14 cellular contexts compared by ENCODE assay signal in the genomic region with DNA sequence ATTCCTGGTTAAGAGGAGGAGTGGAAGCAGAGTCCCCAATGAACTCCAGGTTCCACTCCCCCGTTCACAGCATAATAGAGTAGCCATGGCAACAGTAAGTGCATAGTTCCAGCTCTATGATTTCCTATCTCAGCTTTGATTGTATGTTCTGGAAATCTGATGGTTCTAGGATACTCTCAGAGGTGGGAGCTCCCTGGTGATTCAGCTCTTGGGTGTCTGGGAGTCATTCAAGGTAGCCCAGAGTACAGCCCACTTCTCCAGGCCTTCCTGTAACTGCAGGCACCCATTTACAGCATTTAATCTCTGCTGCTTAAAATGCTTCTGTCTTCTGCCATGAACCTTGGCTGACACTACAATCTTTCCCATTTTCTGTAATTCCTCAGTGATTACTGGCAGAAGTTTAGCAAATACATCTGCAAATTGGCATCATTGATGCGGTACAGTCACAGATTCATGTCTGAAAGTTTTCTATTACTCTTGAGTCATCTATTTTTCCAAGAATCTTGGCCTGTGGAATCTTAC.
DNase-seq lines count a peak whose midpoint lies in the region; ATAC-seq and TF ChIP-seq lines count a peak whose summit lies in the region.
"Had no signal": no experiment of that assay in that cellular context is flagged by ENCODE, and none has a peak within 500 bp of the region (broad histone marks: within the 10 kb centered on the region; RNA-seq: fewer than 3 reads in every experiment).

No MANE protein-coding gene starts in this region.

- no peaks in the 10 kb centered on the region for H3K4me1 Mint-ChIP-seq in activated T-helper 1 cell treated with anti-CD3 and anti-CD28 coated beads, Interleukin-12 subunit alpha, Interleukin-12 subunit beta, Interleukin-2, Interleukin-4 antibody, amounts not matched to agents 30 ng/mL and 10 ng/mL and 1 ng/mL, durations not matched to agents 14 hours and 24 hours and 36 hours (ENCODE audit: low read depth)
- H3K4me1 Mint-ChIP-seq: stimulated activated naive CD8-positive, alpha-beta T cell treated with anti-CD3 and anti-CD28 coated beads, Interleukin-15, amount 100 ng/mL, for 72 hours had no signal

- no peaks in the 10 kb centered on the region for H3K27me3 Mint-ChIP-seq in activated T-helper 1 cell treated with anti-CD3 and anti-CD28 coated beads, Interleukin-12 subunit alpha, Interleukin-12 subunit beta, Interleukin-2, Interleukin-4 antibody, amounts not matched to agents 30 ng/mL and 10 ng/mL and 1 ng/mL, durations not matched to agents 14 hours and 24 hours and 36 hours (ENCODE audit: insufficient read depth)
- H3K27me3 Mint-ChIP-seq: stimulated activated naive CD8-positive, alpha-beta T cell treated with anti-CD3 and anti-CD28 coated beads, Interleukin-15, amount 100 ng/mL, for 72 hours had no signal

- peaks cover 4% of the 10 kb centered on the region for H3K9me3 Mint-ChIP-seq in activated T-helper 1 cell treated with anti-CD3 and anti-CD28 coated beads, Interleukin-12 subunit alpha, Interleukin-12 subunit beta, Interleukin-2, Interleukin-4 antibody, amounts not matched to agents 30 ng/mL and 10 ng/mL and 1 ng/mL, durations not matched to agents 14 hours and 24 hours and 36 hours

- H3K36me3 ChIP-seq in brain microvascular endothelial cell (replicated peaks): no peaks in the 10 kb centered on the region
- H3K36me3 ChIP-seq: BLaER1 treated with 17β-estradiol and CSF1 and Interleukin-3, amounts not matched to agents 10 nM and 100 nM had no signal

- in situ Hi-C loops in brain microvascular endothelial cell (cut with HindIII; ENCODE audit: low pct_ligation_motif_present, low sequenced_read_pairs): no loop called here

- TF ChIP-seq CTCF in brain microvascular endothelial cell (IDR thresholded peaks at IDR 0.05; ENCODE audit: low read depth, low read length, missing control alignments): no peak

- no peaks in the 10 kb centered on the region for H3K27me3 ChIP-seq in brain microvascular endothelial cell (replicated peaks)
- H3K27me3 ChIP-seq: BLaER1 treated with 17β-estradiol and CSF1 and Interleukin-3, amounts not matched to agents 10 nM and 100 nM had no signal

- intact Hi-C loops in activated T-helper 1 cell treated with anti-CD3 and anti-CD28 coated beads, Interleukin-12 subunit alpha, Interleukin-12 subunit beta, Interleukin-2, Interleukin-4 antibody, amounts not matched to agents 30 ng/mL and 10 ng/mL and 1 ng/mL, durations not matched to agents 14 hours and 24 hours and 36 hours (cut with micrococcal nuclease): no loop called here

- no peak overlapping the region for H3K4me3 Mint-ChIP-seq in activated T-helper 1 cell treated with anti-CD3 and anti-CD28 coated beads, Interleukin-12 subunit alpha, Interleukin-12 subunit beta, Interleukin-2, Interleukin-4 antibody, amounts not matched to agents 30 ng/mL and 10 ng/mL and 1 ng/mL, durations not matched to agents 14 hours and 24 hours and 36 hours
- H3K4me3 Mint-ChIP-seq: stimulated activated naive CD8-positive, alpha-beta T cell treated with anti-CD3 and anti-CD28 coated beads, Interleukin-15, amount 100 ng/mL, for 72 hours had no signal

- peak; percentile 86 for DNase-seq in AG08395 (ENCODE audit: low spot score)
- DNase-seq in HT1080 (ENCODE audit: low read depth): peak; percentile 34
- DNase-seq in brain microvascular endothelial cell: peak; percentile 88
- peak; percentile 69 for DNase-seq in kidney tubule cell (ENCODE audit: low spot score)
- DNase-seq in Kasumi-1 (lab: John Stamatoyannopoulos, UW): no peak
- no peak for DNase-seq in activated T-helper 1 cell treated with anti-CD3 and anti-CD28 coated beads, Interleukin-12 subunit alpha, Interleukin-12 subunit beta, Interleukin-2, Interleukin-4 antibody, amounts not matched to agents 30 ng/mL and 10 ng/mL and 1 ng/mL, durations not matched to agents 14 hours and 24 hours and 36 hours (ENCODE audit: low spot score)
- DNase-seq: activated CD4-positive, alpha-beta T cell treated with anti-CD3 and anti-CD28 coated beads for 48 hours; GF-D8; NCI-H2029 treated with DMSO at 0.1 percent for 48 hours; stimulated activated naive CD8-positive, alpha-beta T cell treated with anti-CD3 and anti-CD28 coated beads, Interleukin-15, amount 100 ng/mL, for 72 hours had no signal

- ATAC-seq in HG02678 (IDR thresholded peaks at IDR 0.05; ENCODE audit: unreplicated experiment) (no peak), HG03039 (IDR thresholded peaks at IDR 0.05; ENCODE audit: unreplicated experiment) (no peak)
- ATAC-seq: stimulated activated naive CD8-positive, alpha-beta T cell treated with anti-CD3 and anti-CD28 coated beads, Interleukin-15, amount 100 ng/mL, for 72 hours had no signal

- H3K27ac ChIP-seq in brain microvascular endothelial cell: peak overlapping the region; percentile 62
- H3K27ac ChIP-seq: BLaER1 treated with 17β-estradiol and CSF1 and Interleukin-3, amounts not matched to agents 10 nM and 100 nM; epithelial cell of prostate had no signal

- no peak overlapping the region for H3K27ac Mint-ChIP-seq in activated T-helper 1 cell treated with anti-CD3 and anti-CD28 coated beads, Interleukin-12 subunit alpha, Interleukin-12 subunit beta, Interleukin-2, Interleukin-4 antibody, amounts not matched to agents 30 ng/mL and 10 ng/mL and 1 ng/mL, durations not matched to agents 14 hours and 24 hours and 36 hours
- H3K27ac Mint-ChIP-seq: stimulated activated naive CD8-positive, alpha-beta T cell treated with anti-CD3 and anti-CD28 coated beads, Interleukin-15, amount 100 ng/mL, for 72 hours had no signal

- no peaks in the 10 kb centered on the region for H3K36me3 Mint-ChIP-seq in activated T-helper 1 cell treated with anti-CD3 and anti-CD28 coated beads, Interleukin-12 subunit alpha, Interleukin-12 subunit beta, Interleukin-2, Interleukin-4 antibody, amounts not matched to agents 30 ng/mL and 10 ng/mL and 1 ng/mL, durations not matched to agents 14 hours and 24 hours and 36 hours (ENCODE audit: low read depth)

- no peak overlapping the region for H3K4me3 ChIP-seq in brain microvascular endothelial cell (ENCODE audit: low read depth, low read length)
- H3K4me3 ChIP-seq: BLaER1 treated with 17β-estradiol and CSF1 and Interleukin-3, amounts not matched to agents 10 nM and 100 nM had no signal

Comparison
In these comparisons a context has a peak if more than half of its experiments do, and no peak if none do; other contexts are left out.
1. DNase-seq: peak in AG08395 (single experiment), HT1080 (single experiment), brain microvascular endothelial cell (single experiment) and kidney tubule cell (single experiment); none in Kasumi-1 (0 of 2) and activated T-helper 1 cell treated with anti-CD3 and anti-CD28 coated beads, Interleukin-12 subunit alpha, Interleukin-12 subunit beta, Interleukin-2, Interleukin-4 antibody, amounts not matched to agents 30 ng/mL and 10 ng/mL and 1 ng/mL, durations not matched to agents 14 hours and 24 hours and 36 hours (single experiment).